ENCODE assay signal across 19 cellular contexts in genomic region chr7:149863500-149863899, GRCh38. TPM values are rescaled to one million over a fixed set of nuclear protein-coding genes. Genes with fewer than 3 reads are reported as not detected.
A peak's percentile ranks its signal among the peaks of the same experiment; 100 is the strongest.
DNase-seq lines count a peak whose midpoint lies in the region; ATAC-seq and TF ChIP-seq lines count a peak whose summit lies in the region.
"Had no signal": no experiment of that assay in that cellular context is flagged by ENCODE, and none has a peak within 500 bp of the region (broad histone marks: within the 10 kb centered on the region; RNA-seq: fewer than 3 reads in every experiment).

No MANE protein-coding gene starts in this region.

- POLR2A ChIA-PET in HEK293 (lab: Yijun Ruan, JAX), result interaction anchor here (0.7 kb wide), 1 partner anchor 239 kb away, joined by 3 read pairs; no protein-coding TSS in a partner anchor

- H3K27me3 Mint-ChIP-seq in activated naive CD8-positive, alpha-beta T cell, result no peaks in the 10 kb centered on the region
- no peaks in the 10 kb centered on the region for H3K27me3 Mint-ChIP-seq in activated naive CD8-positive, alpha-beta T cell treated with anti-CD3 and anti-CD28 coated beads, Interleukin-2, amount 50 U/mL, for 24 hours
- H3K27me3 Mint-ChIP-seq: IgD-negative memory B cell had no signal

- H3K9me3 Mint-ChIP-seq in activated naive CD8-positive, alpha-beta T cell (ENCODE audit: low read depth), result no peaks in the 10 kb centered on the region
- no peaks in the 10 kb centered on the region for H3K9me3 Mint-ChIP-seq in activated naive CD8-positive, alpha-beta T cell treated with anti-CD3 and anti-CD28 coated beads, Interleukin-2, amount 50 U/mL, for 24 hours
- H3K9me3 Mint-ChIP-seq: H9, IgD-negative memory B cell had no signal

- peaks cover 67% of the 10 kb centered on the region for H3K4me1 Mint-ChIP-seq in activated naive CD8-positive, alpha-beta T cell (ENCODE audit: low read depth)
- H3K4me1 Mint-ChIP-seq in activated naive CD8-positive, alpha-beta T cell treated with anti-CD3 and anti-CD28 coated beads, Interleukin-2, amount 50 U/mL, for 24 hours, result peaks cover 44% of the 10 kb centered on the region

- no peak for TF ChIP-seq CTCF in HEK293 (tag by site-specific recombination; IDR thresholded peaks at IDR 0.05)

- H3K27ac ChIP-seq in HEK293 (ENCODE audit: extremely low read depth, low read depth, low read length), result no peak overlapping the region
- H3K27ac ChIP-seq: HL-60 had no signal

- H3K36me3 Mint-ChIP-seq in activated naive CD8-positive, alpha-beta T cell, result peaks cover 10% of the 10 kb centered on the region
- H3K36me3 Mint-ChIP-seq in activated naive CD8-positive, alpha-beta T cell treated with anti-CD3 and anti-CD28 coated beads, Interleukin-2, amount 50 U/mL, for 24 hours (ENCODE audit: low read depth), result peaks cover 11% of the 10 kb centered on the region

- no peaks in the 10 kb centered on the region for H3K9me3 ChIP-seq in HEK293 (ENCODE audit: control insufficient read depth, insufficient read depth, low read depth, low read length)

- ATAC-seq in activated naive CD8-positive, alpha-beta T cell treated with anti-CD3 and anti-CD28 coated beads, Interleukin-2, amount 50 U/mL, for 24 hours, result no peak
- no peak for ATAC-seq in GM19467 (IDR thresholded peaks at IDR 0.05; ENCODE audit: unreplicated experiment)
- ATAC-seq: SK-N-SH treated with all-trans-retinoic acid at 6 μM for 48 hours had no signal

- H3K27ac Mint-ChIP-seq in activated naive CD8-positive, alpha-beta T cell, result peak overlapping the region; percentile 76
- no peak overlapping the region for H3K27ac Mint-ChIP-seq in activated naive CD8-positive, alpha-beta T cell treated with anti-CD3 and anti-CD28 coated beads, Interleukin-2, amount 50 U/mL, for 24 hours
- H3K27ac Mint-ChIP-seq: IgD-negative memory B cell had no signal

- H3K4me1 ChIP-seq in HEK293 (ENCODE audit: control insufficient read depth, insufficient read depth, low read length), result no peaks in the 10 kb centered on the region

- no peak for DNase-seq in activated naive CD8-positive, alpha-beta T cell treated with anti-CD3 and anti-CD28 coated beads, Interleukin-2, amount 50 U/mL, for 24 hours
- DNase-seq in cerebellum (ENCODE audit: low spot score) (peak; percentile 51), RKO (ENCODE audit: low spot score) (no peak), NCI-H774 (lab: John Stamatoyannopoulos, UW) (no peak)
- DNase-seq: ACHN, DMS 273 treated with DMSO at 0.1 percent for 48 hours, H9, Kasumi-1, NCI-H1105 treated with DMSO at 0.1 percent for 48 hours, NCI-H187, NCI-H345, NCI-H526, SHP77 treated with DMSO at 0.1 percent for 48 hours had no signal

- peak overlapping the region; percentile 13 for H3K4me3 Mint-ChIP-seq in activated naive CD8-positive, alpha-beta T cell
- H3K4me3 Mint-ChIP-seq in activated naive CD8-positive, alpha-beta T cell treated with anti-CD3 and anti-CD28 coated beads, Interleukin-2, amount 50 U/mL, for 24 hours, result no peak overlapping the region
- H3K4me3 Mint-ChIP-seq: H9, IgD-negative memory B cell had no signal

- CTCF ChIA-PET in HEK293 (lab: Yijun Ruan, JAX), result no interaction called here

- no peak overlapping the region for H3K4me3 ChIP-seq in HEK293 (ENCODE audit: low read depth, low read length)

- peaks cover 0 to 9% of the 10 kb centered on the region in 2 experiments; a peak in 1 of 3 replicates for H3K36me3 ChIP-seq in HEK293 (ENCODE audit: control insufficient read depth in 2 of 2, insufficient read depth in 1 of 2, low read length in 2 of 2)

TF ChIP-seq in HEK293, 187 proteins besides CTCF, POLR2A, EP300 and RAD21:
- no peak for TF ChIP-seq ZNF768 (tag by site-specific recombination; IDR thresholded peaks at IDR 0.05)
- TF ChIP-seq ZNF133 (tag by site-specific recombination; IDR thresholded peaks at IDR 0.05), result peak; percentile 54; the same call in 1 of the 2 replicates
- TF ChIP-seq ZIC2 (tag by site-specific recombination; IDR thresholded peaks at IDR 0.05), result peak; percentile 33; the same call in 1 of the 2 replicates
- peak; percentile 39 for TF ChIP-seq GLIS1 (tag by site-specific recombination; IDR thresholded peaks at IDR 0.05)

RNA-seq across cellular contexts. Expression of gene ATP6V0E2, which starts 10.3 kb away (rescaled TPM):
- total RNA-seq in cerebellum, result 100 TPM

RNA-seq across cellular contexts. Expression of gene ZNF862, which starts 25.3 kb away (rescaled TPM):
- 18.5 TPM for total RNA-seq in cerebellum
